Comparison of ENCODE assay signal across 20 cellular contexts in the genomic region with DNA sequence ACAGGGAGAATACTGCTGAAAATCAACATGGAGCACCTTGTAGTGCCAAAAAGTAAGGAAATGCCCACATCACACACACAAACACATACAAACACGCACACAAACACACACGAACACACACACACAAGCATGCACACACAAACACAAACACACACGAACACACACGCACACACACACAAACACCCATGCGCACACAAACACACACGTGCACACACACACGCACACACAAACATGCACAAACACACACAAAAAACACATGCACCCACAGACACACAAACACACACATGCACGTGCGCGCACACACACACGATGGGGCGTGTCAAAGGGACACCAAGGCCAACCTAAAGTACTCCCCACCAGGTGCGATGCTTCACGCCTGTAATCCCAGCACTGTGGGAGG.
"Had no signal": no experiment of that assay in that cellular context is flagged by ENCODE, and none has a peak within 500 bp of the region (broad histone marks: within the 10 kb centered on the region; RNA-seq: fewer than 3 reads in every experiment).

No MANE protein-coding gene starts in this region.

- ATAC-seq: natural killer cell; pancreas; stimulated activated effector memory CD8-positive, alpha-beta T cell treated with anti-CD3 and anti-CD28 coated beads, Interleukin-12 subunit alpha, Interleukin-12 subunit beta, amount 100 ng/mL, for 72 hours had no signal

- DNase-seq: colonic mucosa; effector CD8-positive, alpha-beta T cell; esophagus squamous epithelium; foreskin melanocyte; hypothalamus; immature natural killer cell; islet precursor cell; kidney glomerular epithelial cell; natural killer cell; pancreas; sigmoid colon; stimulated activated CD4-positive, alpha-beta T cell treated with anti-CD3 and anti-CD28 coated beads, Interleukin-4, amount 100 ng/mL, for 24 hours; stimulated activated naive CD4-positive, alpha-beta T cell treated with Interleukin-2 at 50 U/mL for 16 hours; substantia nigra; tibial artery; upper lobe of left lung had no signal

- H3K27me3 ChIP-seq: colonic mucosa, neutrophil, pancreas, testis, upper lobe of left lung had no signal

- H3K4me1 ChIP-seq: colonic mucosa, pancreas, sigmoid colon, testis, tibial artery, upper lobe of left lung had no signal

- H3K9me3 ChIP-seq: colonic mucosa, neutrophil, pancreas, testis had no signal

- H3K36me3 ChIP-seq: colonic mucosa, esophagus squamous epithelium, neutrophil, pancreas, sigmoid colon, tibial artery, upper lobe of left lung had no signal

- H3K27ac ChIP-seq: colonic mucosa, esophagus squamous epithelium, neutrophil, pancreas, sigmoid colon, testis, tibial artery, upper lobe of left lung had no signal

- H3K4me3 ChIP-seq: colonic mucosa, esophagus squamous epithelium, lung, pancreas, sigmoid colon, testis, tibial artery, upper lobe of left lung had no signal
